8 cellular contexts compared by ENCODE assay signal in the genomic region with DNA sequence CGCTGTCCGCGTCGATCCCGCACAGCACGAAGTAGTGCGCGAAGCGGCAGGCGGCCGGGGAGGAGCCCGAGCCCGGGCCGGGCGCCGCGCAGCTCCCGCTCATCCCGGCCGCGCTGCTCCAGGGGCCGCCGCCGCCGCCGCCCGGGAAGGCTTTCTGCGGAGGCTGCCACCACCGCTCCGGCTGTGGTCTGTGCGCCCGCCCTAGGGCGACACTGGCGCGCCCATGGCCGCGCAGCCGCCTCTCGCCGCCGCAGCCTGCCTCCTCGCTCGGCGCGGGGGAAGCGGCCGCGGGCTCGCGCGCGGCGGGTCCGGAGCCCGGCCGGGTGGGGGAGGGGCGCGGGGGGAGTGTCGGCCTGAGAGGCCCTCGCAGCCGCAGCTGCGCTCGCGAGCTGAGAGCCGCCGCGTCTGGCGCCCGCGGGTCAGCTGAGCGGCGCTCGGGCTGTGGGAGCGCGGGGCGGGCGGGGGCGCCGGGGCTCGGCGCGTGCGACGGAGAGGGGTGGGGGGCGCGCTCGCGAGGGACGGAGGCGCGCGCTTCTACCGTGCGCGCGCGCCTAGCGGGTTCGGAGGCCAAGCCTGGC. TPM values are rescaled to one million over a fixed set of nuclear protein-coding genes. Genes with fewer than 3 reads are reported as not detected.
A peak's percentile ranks its signal among the peaks of the same experiment; 100 is the strongest.
DNase-seq lines count a peak whose midpoint lies in the region; ATAC-seq and FAIRE-seq lines count a peak whose summit lies in the region.

A gene (minus strand): TSS at position 407 of the 578 bp plus-strand sequence. CDS start 304 bp downstream, at position 103.

- H3K27ac Mint-ChIP-seq in CD8-positive, alpha-beta memory T cell, result peak within 1 kb of the TSS in 2 of 8 donors; percentile 46 to 51

- H3K4me1 ChIP-seq in CD8-positive, alpha-beta memory T cell (ENCODE audit: insufficient read depth, low read length), result peaks cover 6% of the 10 kb centered on the region
- peaks cover 17% of the 10 kb centered on the region for H3K4me1 ChIP-seq in adipocyte (ENCODE audit: control insufficient read depth, insufficient read depth, low read length)

- CTCF ChIA-PET in CD8-positive, alpha-beta memory T cell (lab: Charles Lee), result no interaction called here

- H3K9me3 ChIP-seq in CD8-positive, alpha-beta memory T cell (ENCODE audit: low read length), result no peaks in the 10 kb centered on the region
- no peaks in the 10 kb centered on the region for H3K9me3 ChIP-seq in adipocyte (ENCODE audit: control insufficient read depth, low read length)

- ATAC-seq in HG03175 (IDR thresholded peaks at IDR 0.05; ENCODE audit: unreplicated experiment), result peak; percentile 67
- ATAC-seq in Right ventricle myocardium inferior, result peak; percentile 89

- intact Hi-C loops in Right ventricle myocardium inferior (cut with DNase I), result loop anchor here (5.0 kb wide), 1 partner anchor 41 kb away; no protein-coding TSS in a partner anchor

- peaks cover 38 to 62% of the 10 kb centered on the region in 2 donors for H3K27me3 Mint-ChIP-seq in CD8-positive, alpha-beta memory T cell

- POLR2A ChIA-PET in CD8-positive, alpha-beta memory T cell (lab: Charles Lee), result no interaction called here

- peaks cover 12% of the 10 kb centered on the region for H3K27me3 ChIP-seq in CD8-positive, alpha-beta memory T cell (ENCODE audit: insufficient read depth, low read length, poor library complexity, severe bottlenecking)
- no peaks in the 10 kb centered on the region for H3K27me3 ChIP-seq in adipocyte (replicated peaks; ENCODE audit: control insufficient read depth, insufficient read depth, low read length)

- peaks cover 0 to 2% (median 0%) of the 10 kb centered on the region in 5 donors for H3K9me3 Mint-ChIP-seq in CD8-positive, alpha-beta memory T cell

- H3K4me1 Mint-ChIP-seq in CD8-positive, alpha-beta memory T cell, result peaks cover 9 to 20% (median 18%) of the 10 kb centered on the region in 3 donors

- H3K27ac ChIP-seq in CD8-positive, alpha-beta memory T cell (ENCODE audit: low read depth, low read length), result peak within 1 kb of the TSS; percentile 24

- peak in 1 of 5 donors; percentile 2 for DNase-seq in CD8-positive, alpha-beta memory T cell
- DNase-seq in GM19239 (ENCODE audit: insufficient read length, low spot score) (peak; percentile 64), NCI-H748 treated with DMSO at 0.1 percent for 48 hours (lab: John Stamatoyannopoulos, UW) (peak; percentile 56), adipocyte (ENCODE audit: low read depth) (peak; percentile 91), Right ventricle myocardium inferior (ENCODE audit: missing footprints) (peak; percentile 86), nucleus accumbens (lab: John Stamatoyannopoulos, UW) (peak; percentile 9 to 92 (median 76))
- DNase-seq in effector CD4-positive, alpha-beta T cell, result no peak

- H3K36me3 Mint-ChIP-seq in CD8-positive, alpha-beta memory T cell, result no peaks in the 10 kb centered on the region

- no peak for FAIRE-seq in GM19239 (lab: Jason Lieb, UNC)

- H3K4me3 ChIP-seq in CD8-positive, alpha-beta memory T cell (ENCODE audit: low read length), result peak within 1 kb of the TSS; percentile 45
- H3K4me3 ChIP-seq in adipocyte (ENCODE audit: low read length), result peak within 1 kb of the TSS; percentile 96

- H3K9ac ChIP-seq in adipocyte (ENCODE audit: low read length), result peak within 1 kb of the TSS; percentile 89

- no peaks in the 10 kb centered on the region for H3K36me3 ChIP-seq in CD8-positive, alpha-beta memory T cell (ENCODE audit: insufficient read depth, low read length)
- no peaks in the 10 kb centered on the region for H3K36me3 ChIP-seq in adipocyte (ENCODE audit: control insufficient read depth, insufficient read depth, low read length, severe bottlenecking)

- peak within 1 kb of the TSS; percentile 71 to 89 (median 83) for H3K4me3 Mint-ChIP-seq in CD8-positive, alpha-beta memory T cell

RNA-seq across cellular contexts. Expression of the gene that starts here (rescaled TPM):
- total RNA-seq in CD8-positive, alpha-beta memory T cell, result under 1 TPM in 1 of 2 experiments, not detected in 1; 0.04 TPM
- polyA plus RNA-seq in CD8-positive, alpha-beta memory T cell, result not detected
- total RNA-seq in Right ventricle myocardium inferior, result 37.1 TPM

Comparison
In these comparisons a context has a peak if more than half of its experiments do, and no peak if none do; other contexts are left out.
1. RNA of the gene that starts here (total RNA-seq): 37.1 TPM in Right ventricle myocardium inferior (single experiment); 0.04 TPM in CD8-positive, alpha-beta memory T cell; every median in the first group is over 10 times any median in the second.